In the genomic region with DNA sequence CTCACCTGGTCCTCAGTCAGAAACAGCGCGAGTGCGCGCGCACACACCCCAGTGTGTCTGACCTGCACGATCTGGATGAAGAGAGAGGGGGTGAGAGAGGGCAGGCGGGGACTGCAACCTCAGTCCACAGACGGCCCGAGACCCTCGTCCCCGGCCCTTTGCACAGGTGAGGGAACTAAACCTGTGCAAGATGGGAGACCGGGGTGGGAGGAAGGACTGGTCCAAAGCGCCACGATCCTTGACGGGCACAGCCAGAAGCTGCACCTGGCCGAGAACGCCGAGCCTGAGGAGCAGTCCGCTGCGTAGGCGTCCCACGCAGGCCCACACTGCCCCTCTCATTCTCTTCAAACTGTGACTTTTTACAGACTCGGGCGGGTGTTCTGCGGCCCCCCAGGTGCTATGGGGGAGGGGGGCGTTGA, we compare ENCODE assay signal across 9 cellular contexts. TPM values are rescaled to one million over a fixed set of nuclear protein-coding genes. Genes with fewer than 3 reads are reported as not detected.
A peak's percentile ranks its signal among the peaks of the same experiment; 100 is the strongest.
DNase-seq lines count a peak whose midpoint lies in the region; ATAC-seq lines count a peak whose summit lies in the region.
"Had no signal": no experiment of that assay in that cellular context is flagged by ENCODE, and none has a peak within 500 bp of the region (broad histone marks: within the 10 kb centered on the region; RNA-seq: fewer than 3 reads in every experiment).

No MANE protein-coding gene starts in this region.

- CTCF ChIA-PET in activated CD4-positive, alpha-beta memory T cell treated with anti-CD3 and anti-CD28 coated beads, Interleukin-2, amount 10 ng/mL, durations not matched to agents 7 days and 5 days (lab: Charles Lee) = interaction anchor here (0.9 to 3.8 kb wide), 3 partner anchors 11 to 167 kb away, joined by 3 to 39 read pairs (median 5); no protein-coding TSS in a partner anchor

- POLR2A ChIA-PET in activated CD4-positive, alpha-beta memory T cell treated with anti-CD3 and anti-CD28 coated beads, Interleukin-2, amount 10 ng/mL, durations not matched to agents 7 days and 5 days (lab: Charles Lee) = interaction anchor here (0.8 to 4.6 kb wide), 14 partner anchors 10 to 189 kb away, joined by 3 to 46 read pairs (median 6); a partner anchor contains a TSS

- H3K4me3 ChIP-seq in iPS-15b (ENCODE audit: low read depth, low read length) = peak overlapping the region; percentile 96

- peaks cover 16% of the 10 kb centered on the region for H3K27me3 ChIP-seq in iPS-15b (ENCODE audit: control insufficient read depth, insufficient read depth, low read length)

- no peak for ATAC-seq in stimulated activated naive B cell treated with anti-CD40 and anti-IgM and Interleukin-4, amounts not matched to agents 10 μg/mL and 1 μg/mL and 100 μg/mL, for 72 hours (replicated peaks)

- DNase-seq in NCI-H1417 (lab: John Stamatoyannopoulos, UW) = peak in 2 of 3 experiments; percentile 76 to 77
- no peak for DNase-seq in NCI-H1417 treated with DMSO at 0.1 percent for 48 hours (lab: John Stamatoyannopoulos, UW)
- DNase-seq in activated CD4-positive, alpha-beta memory T cell treated with anti-CD3 and anti-CD28 coated beads, Interleukin-2, amount 10 ng/mL, durations not matched to agents 7 days and 5 days = no peak
- no peak for DNase-seq in stimulated activated naive B cell treated with anti-CD40 and anti-IgM and Interleukin-4, amounts not matched to agents 10 μg/mL and 1 μg/mL and 100 μg/mL, for 72 hours
- DNase-seq in NCI-H1048 (lab: John Stamatoyannopoulos, UW) = no peak
- no peak for DNase-seq in NCI-H446 (lab: John Stamatoyannopoulos, UW)
- no peak for DNase-seq in AG08395 (ENCODE audit: low spot score)

- H3K9me3 ChIP-seq in iPS-15b (ENCODE audit: control insufficient read depth, insufficient read depth, low read length) = no peaks in the 10 kb centered on the region

- H3K27ac Mint-ChIP-seq in activated CD4-positive, alpha-beta memory T cell treated with anti-CD3 and anti-CD28 coated beads, Interleukin-2, amount 10 ng/mL, durations not matched to agents 7 days and 5 days = no peak overlapping the region
- peak overlapping the region; percentile 90 for H3K27ac Mint-ChIP-seq in stimulated activated naive B cell treated with anti-CD40 and anti-IgM and Interleukin-4, amounts not matched to agents 10 μg/mL and 1 μg/mL and 100 μg/mL, for 72 hours

- no peaks in the 10 kb centered on the region for H3K36me3 ChIP-seq in iPS-15b (ENCODE audit: control insufficient read depth, insufficient read depth, low read length)

- H3K27me3 Mint-ChIP-seq in activated CD4-positive, alpha-beta memory T cell treated with anti-CD3 and anti-CD28 coated beads, Interleukin-2, amount 10 ng/mL, durations not matched to agents 7 days and 5 days = no peaks in the 10 kb centered on the region
- no peaks in the 10 kb centered on the region for H3K27me3 Mint-ChIP-seq in stimulated activated naive B cell treated with anti-CD40 and anti-IgM and Interleukin-4, amounts not matched to agents 10 μg/mL and 1 μg/mL and 100 μg/mL, for 72 hours

- peak overlapping the region; percentile 24 for H3K9ac ChIP-seq in iPS-15b (ENCODE audit: low read depth, low read length)

- peak overlapping the region; percentile 81 for H3K4me3 Mint-ChIP-seq in activated CD4-positive, alpha-beta memory T cell treated with anti-CD3 and anti-CD28 coated beads, Interleukin-2, amount 10 ng/mL, durations not matched to agents 7 days and 5 days
- H3K4me3 Mint-ChIP-seq in stimulated activated naive B cell treated with anti-CD40 and anti-IgM and Interleukin-4, amounts not matched to agents 10 μg/mL and 1 μg/mL and 100 μg/mL, for 72 hours = peak overlapping the region; percentile 90 to 94

- H3K9me3 Mint-ChIP-seq in activated CD4-positive, alpha-beta memory T cell treated with anti-CD3 and anti-CD28 coated beads, Interleukin-2, amount 10 ng/mL, durations not matched to agents 7 days and 5 days = no peaks in the 10 kb centered on the region
- no peaks in the 10 kb centered on the region for H3K9me3 Mint-ChIP-seq in stimulated activated naive B cell treated with anti-CD40 and anti-IgM and Interleukin-4, amounts not matched to agents 10 μg/mL and 1 μg/mL and 100 μg/mL, for 72 hours

- H3K36me3 Mint-ChIP-seq in activated CD4-positive, alpha-beta memory T cell treated with anti-CD3 and anti-CD28 coated beads, Interleukin-2, amount 10 ng/mL, durations not matched to agents 7 days and 5 days (ENCODE audit: low read depth) = peaks cover 21% of the 10 kb centered on the region
- peaks cover 39 to 69% of the 10 kb centered on the region in 2 donors for H3K36me3 Mint-ChIP-seq in stimulated activated naive B cell treated with anti-CD40 and anti-IgM and Interleukin-4, amounts not matched to agents 10 μg/mL and 1 μg/mL and 100 μg/mL, for 72 hours

- H3K4me1 ChIP-seq in iPS-15b (ENCODE audit: control insufficient read depth, insufficient read depth, low read length) = peaks cover 12% of the 10 kb centered on the region

- peaks cover 52% of the 10 kb centered on the region for H3K4me1 Mint-ChIP-seq in activated CD4-positive, alpha-beta memory T cell treated with anti-CD3 and anti-CD28 coated beads, Interleukin-2, amount 10 ng/mL, durations not matched to agents 7 days and 5 days
- peaks cover 61 to 94% of the 10 kb centered on the region in 2 donors for H3K4me1 Mint-ChIP-seq in stimulated activated naive B cell treated with anti-CD40 and anti-IgM and Interleukin-4, amounts not matched to agents 10 μg/mL and 1 μg/mL and 100 μg/mL, for 72 hours

RNA-seq across cellular contexts. Expression of a gene that starts 0.5 kb away (rescaled TPM):
- 1 to 10 TPM; 3.7 to 3.8 TPM for total RNA-seq in activated CD4-positive, alpha-beta memory T cell treated with anti-CD3 and anti-CD28 coated beads, Interleukin-2, amount 10 ng/mL, durations not matched to agents 7 days and 5 days

RNA-seq across cellular contexts. Expression of a gene that starts 3.9 kb away (rescaled TPM):
- total RNA-seq in activated CD4-positive, alpha-beta memory T cell treated with anti-CD3 and anti-CD28 coated beads, Interleukin-2, amount 10 ng/mL, durations not matched to agents 7 days and 5 days = under 1 TPM in 1 of 2 experiments, not detected in 1; 0.13 TPM
- total RNA-seq: lung microvascular endothelial cell had no signal

RNA-seq across cellular contexts. Expression of a gene that starts 4.6 kb away (rescaled TPM):
- total RNA-seq in activated CD4-positive, alpha-beta memory T cell treated with anti-CD3 and anti-CD28 coated beads, Interleukin-2, amount 10 ng/mL, durations not matched to agents 7 days and 5 days = 10 to 100 TPM; 20.2 to 23.5 TPM

RNA-seq across cellular contexts. Expression of a gene that starts 17.2 kb away (rescaled TPM):
- total RNA-seq in activated CD4-positive, alpha-beta memory T cell treated with anti-CD3 and anti-CD28 coated beads, Interleukin-2, amount 10 ng/mL, durations not matched to agents 7 days and 5 days = 10 to 100 TPM; 15.3 to 16.4 TPM

RNA-seq across cellular contexts. Expression of a gene that starts 17.3 kb away (rescaled TPM):
- total RNA-seq in activated CD4-positive, alpha-beta memory T cell treated with anti-CD3 and anti-CD28 coated beads, Interleukin-2, amount 10 ng/mL, durations not matched to agents 7 days and 5 days = 100 to 1,000 TPM; 161 to 172 TPM

Comparison
In these comparisons a context has a peak if more than half of its experiments do, and no peak if none do; other contexts are left out.
1. DNase-seq: peak in NCI-H1417 (2 of 3); none in NCI-H1417 treated with DMSO at 0.1 percent for 48 hours (single experiment), activated CD4-positive, alpha-beta memory T cell treated with anti-CD3 and anti-CD28 coated beads, Interleukin-2, amount 10 ng/mL, durations not matched to agents 7 days and 5 days (single experiment), stimulated activated naive B cell treated with anti-CD40 and anti-IgM and Interleukin-4, amounts not matched to agents 10 μg/mL and 1 μg/mL and 100 μg/mL, for 72 hours (single experiment), NCI-H1048 (single experiment), NCI-H446 (0 of 2) and AG08395 (single experiment).